ENCODE assay signal across 18 cellular contexts in the genomic region with DNA sequence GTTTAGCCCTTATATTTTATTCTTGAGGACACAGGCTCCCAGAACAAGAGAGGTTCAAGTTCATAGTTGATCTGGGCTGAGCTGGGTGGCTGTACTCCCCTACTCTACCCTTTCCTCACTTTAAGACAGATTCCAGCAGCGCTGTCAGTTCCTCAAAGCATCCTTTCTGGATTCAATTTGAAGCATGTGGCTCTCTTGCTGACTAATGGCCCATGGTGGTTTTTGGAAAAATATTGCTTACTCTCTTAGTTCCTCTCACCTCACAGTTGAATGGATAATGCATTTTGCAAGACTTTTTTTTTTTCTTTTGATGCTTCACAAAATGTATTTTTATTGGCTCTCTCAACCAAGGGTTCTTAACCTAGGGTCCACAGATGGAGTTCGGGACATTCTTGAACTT.
"Had no signal": no experiment of that assay in that cellular context is flagged by ENCODE, and none has a peak within 500 bp of the region (broad histone marks: within the 10 kb centered on the region; RNA-seq: fewer than 3 reads in every experiment).

No MANE protein-coding gene starts in this region.

- H3K4me3 ChIP-seq: cardiac muscle cell, left lung, suprapubic skin, transverse colon, vagina had no signal

- ATAC-seq: effector memory CD8-positive, alpha-beta T cell; left lung had no signal

- H3K27ac Mint-ChIP-seq: activated CD4-positive, alpha-beta T cell treated with anti-CD3 and anti-CD28 coated beads, Interleukin-2, amount 10 ng/mL, durations not matched to agents 24 days and 14 days; effector memory CD8-positive, alpha-beta T cell; mesothelial cell of epicardium; nephron; stimulated activated naive CD8-positive, alpha-beta T cell treated with anti-CD3 and anti-CD28 coated beads, Interleukin-15, Interleukin-2, amounts not matched to agents 100 ng/mL and 50 ng/mL, for 24 hours had no signal

- H3K9me3 Mint-ChIP-seq: activated CD4-positive, alpha-beta T cell treated with anti-CD3 and anti-CD28 coated beads, Interleukin-2, amount 10 ng/mL, durations not matched to agents 24 days and 14 days; effector memory CD8-positive, alpha-beta T cell; mesothelial cell of epicardium; nephron; stimulated activated naive CD8-positive, alpha-beta T cell treated with anti-CD3 and anti-CD28 coated beads, Interleukin-15, Interleukin-2, amounts not matched to agents 100 ng/mL and 50 ng/mL, for 24 hours had no signal

- H3K4me3 Mint-ChIP-seq: activated CD4-positive, alpha-beta T cell treated with anti-CD3 and anti-CD28 coated beads, Interleukin-2, amount 10 ng/mL, durations not matched to agents 24 days and 14 days; effector memory CD8-positive, alpha-beta T cell; mesothelial cell of epicardium; stimulated activated naive CD8-positive, alpha-beta T cell treated with anti-CD3 and anti-CD28 coated beads, Interleukin-15, Interleukin-2, amounts not matched to agents 100 ng/mL and 50 ng/mL, for 24 hours had no signal

- DNase-seq: activated CD4-positive, alpha-beta T cell treated with anti-CD3 and anti-CD28 coated beads, Interleukin-2, amount 10 ng/mL, durations not matched to agents 24 days and 14 days; activated CD8-positive, alpha-beta memory T cell treated with anti-CD3 and anti-CD28 coated beads, Interleukin-2, amount 50 U/mL, for 48 hours; activated effector memory CD4-positive, alpha-beta T cell treated with anti-CD3 and anti-CD28 coated beads, Interleukin-2, amount 50 U/mL, for 16 hours; activated naive CD4-positive, alpha-beta T cell treated with anti-CD3 and anti-CD28 coated beads, Interleukin-2, amount 50 U/mL, for 16 hours; activated T-cell treated with anti-CD3 and anti-CD28 coated beads, Interleukin-2, amount 50 U/mL, for 48 hours; effector memory CD8-positive, alpha-beta T cell; head of caudate nucleus; left lung; nucleus accumbens; posterior cingulate gyrus; T1000; transverse colon had no signal

- H3K27ac ChIP-seq: cardiac muscle cell, left lung, suprapubic skin, transverse colon, vagina had no signal

- H3K36me3 Mint-ChIP-seq: mesothelial cell of epicardium had no signal

- H3K9me3 ChIP-seq: left lung, suprapubic skin, transverse colon, vagina had no signal

- H3K27me3 ChIP-seq: left lung, suprapubic skin, transverse colon, vagina had no signal

- H3K36me3 ChIP-seq: cardiac muscle cell, left lung, suprapubic skin, transverse colon, vagina had no signal
